In genomic region chr2:160473508-160474318, GRCh38 we compare ENCODE assay signal across 15 cellular contexts. TPM values are rescaled to one million over a fixed set of nuclear protein-coding genes. Genes with fewer than 3 reads are reported as not detected.
DNase-seq lines count a peak whose midpoint lies in the region; ATAC-seq and TF ChIP-seq lines count a peak whose summit lies in the region.
"Had no signal": no experiment of that assay in that cellular context is flagged by ENCODE, and none has a peak within 500 bp of the region (broad histone marks: within the 10 kb centered on the region; RNA-seq: fewer than 3 reads in every experiment).

No MANE protein-coding gene starts in this region.

- CTCF ChIA-PET in activated naive CD4-positive, alpha-beta T cell treated with anti-CD3 and anti-CD28 coated beads, Interleukin-2, amount 10 ng/mL, durations not matched to agents 7 days and 5 days (lab: Charles Lee): no interaction called here

- TF ChIP-seq POLR2A in esophagus squamous epithelium (IDR thresholded peaks at IDR 0.05): no peak
- TF ChIP-seq POLR2A in spleen (IDR thresholded peaks at IDR 0.05): no peak

- no peak for DNase-seq in activated naive CD4-positive, alpha-beta T cell treated with anti-CD3 and anti-CD28 coated beads, Interleukin-2, amount 10 ng/mL, durations not matched to agents 7 days and 5 days
- no peak for DNase-seq in activated naive CD4-positive, alpha-beta T cell treated with anti-CD3 and anti-CD28 coated beads, Interleukin-2, amount 50 U/mL, for 16 hours
- DNase-seq in SK-N-MC (ENCODE audit: low read depth, low spot score) (peak; percentile 65), esophagus squamous epithelium (lab: John Stamatoyannopoulos, UW) (no peak), GDM1 (lab: John Stamatoyannopoulos, UW) (no peak), SIG-M5 (lab: John Stamatoyannopoulos, UW) (no peak), spleen (no peak)
- DNase-seq in stimulated activated effector memory CD8-positive, alpha-beta T cell treated with anti-CD3 and anti-CD28 coated beads, Interleukin-12 subunit alpha, Interleukin-12 subunit beta, amount 100 ng/mL, for 72 hours (ENCODE audit: low spot score in 2 of 2): no peak
- DNase-seq: activated CD4-positive, CD25-positive, alpha-beta regulatory T cell; NCI-H146; occipital lobe; Right ventricle myocardium superior had no signal

- H3K9me3 ChIP-seq in SK-N-MC (ENCODE audit: low read depth, low read length) (no peaks in the 10 kb centered on the region), esophagus squamous epithelium (no peaks in the 10 kb centered on the region), spleen (no peaks in the 10 kb centered on the region)

- no peak overlapping the region for H3K9ac ChIP-seq in SK-N-MC (ENCODE audit: insufficient read length)

- H3K27me3 Mint-ChIP-seq in activated naive CD4-positive, alpha-beta T cell treated with anti-CD3 and anti-CD28 coated beads, Interleukin-2, amount 10 ng/mL, durations not matched to agents 7 days and 5 days: no peaks in the 10 kb centered on the region
- H3K27me3 Mint-ChIP-seq: dendritic cell treated with granulocyte-macrophage colony-stimulating factor and Interleukin-4, amounts not matched to agents 40 ng/mL and 50 ng/mL, for 4 days had no signal

- no peaks in the 10 kb centered on the region for H3K27me3 ChIP-seq in esophagus squamous epithelium
- no peaks in the 10 kb centered on the region for H3K27me3 ChIP-seq in spleen (replicated peaks in 1 of 7)

- H3K4me1 ChIP-seq in esophagus squamous epithelium (peaks cover 7 to 71% (median 26%) of the 10 kb centered on the region in 3 donors), spleen (peaks cover 0 to 22% (median 5%) of the 10 kb centered on the region in 6 donors)

- H3K27ac ChIP-seq in SK-N-MC: peak overlapping the region; percentile 65; the same call in 1 of the 2 replicates
- peak overlapping the region in 3 of 4 donors; percentile 28 to 65 (median 49) for H3K27ac ChIP-seq in esophagus squamous epithelium
- peak overlapping the region in 3 of 8 donors; percentile 1 to 19 (median 2) for H3K27ac ChIP-seq in spleen

- peak overlapping the region; percentile 87 for H3K27ac Mint-ChIP-seq in activated naive CD4-positive, alpha-beta T cell treated with anti-CD3 and anti-CD28 coated beads, Interleukin-2, amount 10 ng/mL, durations not matched to agents 7 days and 5 days
- peak overlapping the region; percentile 94 for H3K27ac Mint-ChIP-seq in stimulated activated effector memory CD8-positive, alpha-beta T cell treated with anti-CD3 and anti-CD28 coated beads, Interleukin-12 subunit alpha, Interleukin-12 subunit beta, amount 100 ng/mL, for 72 hours
- H3K27ac Mint-ChIP-seq: dendritic cell treated with granulocyte-macrophage colony-stimulating factor and Interleukin-4, amounts not matched to agents 40 ng/mL and 50 ng/mL, for 4 days; stimulated activated memory B cell treated with anti-CD40 and anti-IgM and Interleukin-4, amounts not matched to agents 10 μg/mL and 1 μg/mL and 100 μg/mL, for 72 hours had no signal

- intact Hi-C loops in esophagus squamous epithelium (cut with DNase I) (no loop called here), spleen (cut with DNase I; ENCODE audit: low total_unique reads) (no loop called here)

- H3K4me3 ChIP-seq in SK-N-MC (peak overlapping the region; percentile 37; the same call in 1 of the 2 replicates), esophagus squamous epithelium (peak overlapping the region in 1 of 4 donors; percentile 14), spleen (no peak overlapping the region)

- no peaks in the 10 kb centered on the region for H3K9me3 Mint-ChIP-seq in activated naive CD4-positive, alpha-beta T cell treated with anti-CD3 and anti-CD28 coated beads, Interleukin-2, amount 10 ng/mL, durations not matched to agents 7 days and 5 days
- H3K9me3 Mint-ChIP-seq in stimulated activated effector memory CD8-positive, alpha-beta T cell treated with anti-CD3 and anti-CD28 coated beads, Interleukin-12 subunit alpha, Interleukin-12 subunit beta, amount 100 ng/mL, for 72 hours: no peaks in the 10 kb centered on the region
- H3K9me3 Mint-ChIP-seq: dendritic cell treated with granulocyte-macrophage colony-stimulating factor and Interleukin-4, amounts not matched to agents 40 ng/mL and 50 ng/mL, for 4 days; stimulated activated memory B cell treated with anti-CD40 and anti-IgM and Interleukin-4, amounts not matched to agents 10 μg/mL and 1 μg/mL and 100 μg/mL, for 72 hours had no signal

- H3K36me3 ChIP-seq in SK-N-MC (ENCODE audit: insufficient read depth, low read length): no peaks in the 10 kb centered on the region
- H3K36me3 ChIP-seq in esophagus squamous epithelium: no peaks in the 10 kb centered on the region
- no peaks in the 10 kb centered on the region for H3K36me3 ChIP-seq in spleen

- H3K4me1 Mint-ChIP-seq in activated naive CD4-positive, alpha-beta T cell treated with anti-CD3 and anti-CD28 coated beads, Interleukin-2, amount 10 ng/mL, durations not matched to agents 7 days and 5 days: peaks cover 77% of the 10 kb centered on the region
- peaks cover 38% of the 10 kb centered on the region for H3K4me1 Mint-ChIP-seq in stimulated activated effector memory CD8-positive, alpha-beta T cell treated with anti-CD3 and anti-CD28 coated beads, Interleukin-12 subunit alpha, Interleukin-12 subunit beta, amount 100 ng/mL, for 72 hours
- H3K4me1 Mint-ChIP-seq: stimulated activated memory B cell treated with anti-CD40 and anti-IgM and Interleukin-4, amounts not matched to agents 10 μg/mL and 1 μg/mL and 100 μg/mL, for 72 hours had no signal

- peaks cover 15% of the 10 kb centered on the region for H3K36me3 Mint-ChIP-seq in activated naive CD4-positive, alpha-beta T cell treated with anti-CD3 and anti-CD28 coated beads, Interleukin-2, amount 10 ng/mL, durations not matched to agents 7 days and 5 days
- H3K36me3 Mint-ChIP-seq in stimulated activated effector memory CD8-positive, alpha-beta T cell treated with anti-CD3 and anti-CD28 coated beads, Interleukin-12 subunit alpha, Interleukin-12 subunit beta, amount 100 ng/mL, for 72 hours: peaks cover 12% of the 10 kb centered on the region
- H3K36me3 Mint-ChIP-seq: stimulated activated memory B cell treated with anti-CD40 and anti-IgM and Interleukin-4, amounts not matched to agents 10 μg/mL and 1 μg/mL and 100 μg/mL, for 72 hours had no signal

- 30 to 48% methylated on average over 2 of the region's 2 CpGs for WGBS in esophagus squamous epithelium, 2 donors
- WGBS in spleen, 5 donors: 50 to 70% (median 66%) methylated on average over 2 of the region's 2 CpGs

- peak overlapping the region; percentile 49 for H3K4me3 Mint-ChIP-seq in activated naive CD4-positive, alpha-beta T cell treated with anti-CD3 and anti-CD28 coated beads, Interleukin-2, amount 10 ng/mL, durations not matched to agents 7 days and 5 days
- peak overlapping the region; percentile 48 for H3K4me3 Mint-ChIP-seq in stimulated activated effector memory CD8-positive, alpha-beta T cell treated with anti-CD3 and anti-CD28 coated beads, Interleukin-12 subunit alpha, Interleukin-12 subunit beta, amount 100 ng/mL, for 72 hours
- H3K4me3 Mint-ChIP-seq: dendritic cell treated with granulocyte-macrophage colony-stimulating factor and Interleukin-4, amounts not matched to agents 40 ng/mL and 50 ng/mL, for 4 days; stimulated activated memory B cell treated with anti-CD40 and anti-IgM and Interleukin-4, amounts not matched to agents 10 μg/mL and 1 μg/mL and 100 μg/mL, for 72 hours had no signal

- TF ChIP-seq CTCF in esophagus squamous epithelium (IDR thresholded peaks at IDR 0.05): no peak
- TF ChIP-seq CTCF in spleen (IDR thresholded peaks at IDR 0.05 in 8 of 11, conservative IDR thresholded peaks at IDR 0.05 in 3 of 11): no peak

- ATAC-seq in stimulated activated effector memory CD8-positive, alpha-beta T cell treated with anti-CD3 and anti-CD28 coated beads, Interleukin-12 subunit alpha, Interleukin-12 subunit beta, amount 100 ng/mL, for 72 hours: no peak
- ATAC-seq: left lobe of liver; stimulated activated memory B cell treated with anti-CD40 and anti-IgM and Interleukin-4, amounts not matched to agents 10 μg/mL and 1 μg/mL and 100 μg/mL, for 72 hours had no signal

RNA-seq across cellular contexts. Expression of gene RBMS1, which starts 19.9 kb away (rescaled TPM):
- total RNA-seq in esophagus squamous epithelium (10 to 100 TPM; 26.3 to 52.5 (median 37.5) TPM), spleen (100 to 1,000 TPM in 6 of 7 donors, 10 to 100 TPM in 1; 86.2 to 151 (median 124) TPM)
- 10 to 100 TPM; 18.8 to 33.3 (median 19.9) TPM for polyA plus RNA-seq in spleen
